In genomic region chr20:31570735-31571617, GRCh38 we compare ENCODE assay signal across 8 cellular contexts. TPM values are rescaled to one million over a fixed set of nuclear protein-coding genes. Genes with fewer than 3 reads are reported as not detected.
DNase-seq lines count a peak whose midpoint lies in the region; ATAC-seq and TF ChIP-seq lines count a peak whose summit lies in the region.

No MANE protein-coding gene starts in this region.

- POLR2A ChIA-PET in BJ (lab: Charles Lee), result interaction anchor here (0.7 kb wide), 1 partner anchor 36 kb away, joined by 3 read pairs; no protein-coding TSS in a partner anchor
- POLR2A ChIA-PET in IMR-90 (lab: Charles Lee; ENCODE audit: unreplicated experiment), result no interaction called here

- H3K27ac ChIP-seq in IMR-90 (ENCODE audit: insufficient read depth, low read length) (peak overlapping the region; percentile 7; the same call in 1 of the 2 replicates), colonic mucosa (peak overlapping the region; percentile 43), neural cell (ENCODE audit: low read length) (no peak overlapping the region)

- H4K8ac ChIP-seq in IMR-90 (ENCODE audit: low read depth in 2 of 2, low read length in 2 of 2), result peak overlapping the region; percentile 35 to 45; a peak in 2 of 4 replicates

- WGBS in IMR-90 (ENCODE audit: extremely low coverage in 2 of 2, insufficient read length in 1 of 2), 2 experiments, result 94% methylated on average over 11 of the region's 25 CpGs; no CpG with 5 or more reads in 1 of the 2 experiments

- H3K4me2 ChIP-seq in IMR-90 (ENCODE audit: low read depth, low read length), result no peak overlapping the region
- H3K4me2 ChIP-seq in neural cell (ENCODE audit: low read length), result no peak overlapping the region

- H3K9me2 ChIP-seq in neural cell (ENCODE audit: insufficient read depth, low read length), result no peaks in the 10 kb centered on the region

- no peaks in the 10 kb centered on the region for H3F3A ChIP-seq in neural cell (ENCODE audit: insufficient read depth, low read length, poor library complexity, severe bottlenecking)

- H3K9ac ChIP-seq in IMR-90 (ENCODE audit: low read depth, low read length) (no peak overlapping the region), colonic mucosa (ENCODE audit: low read depth in 2 of 2, low read length in 2 of 2) (peak overlapping the region in 1 of 2 donors; percentile 73), neural cell (ENCODE audit: low read length) (no peak overlapping the region)

- H3K27me3 ChIP-seq in BJ (ENCODE audit: control insufficient read depth, insufficient read depth, low read length), result no peaks in the 10 kb centered on the region
- H3K27me3 ChIP-seq in IMR-90 (ENCODE audit: control insufficient read depth, insufficient read depth, low read length), result no peaks in the 10 kb centered on the region
- H3K27me3 ChIP-seq in colonic mucosa, result no peaks in the 10 kb centered on the region
- no peaks in the 10 kb centered on the region for H3K27me3 ChIP-seq in neural cell (ENCODE audit: insufficient read depth, low read depth, low read length)

- H3K4me1 ChIP-seq in IMR-90 (ENCODE audit: control insufficient read depth, insufficient read depth, low read length) (peaks cover 27% of the 10 kb centered on the region), colonic mucosa (peaks cover 5% of the 10 kb centered on the region)

- dilution Hi-C loops in IMR-90 (cut with HindIII; ENCODE audit: low sequenced_read_pairs, unreplicated experiment), result no loop called here

- TF ChIP-seq EP300 in neural cell (conservative IDR thresholded peaks at IDR 0.05; ENCODE audit: poor library complexity, severe bottlenecking), result no peak

- H3K4me3 ChIP-seq in BJ (ENCODE audit: low read depth, low read length) (no peak overlapping the region), IMR-90 (ENCODE audit: insufficient read depth, low read depth, low read length) (no peak overlapping the region), colonic mucosa (no peak overlapping the region), neural cell (ENCODE audit: low read length) (no peak overlapping the region)

- peak overlapping the region; percentile 54 for H2AK5ac ChIP-seq in IMR-90 (ENCODE audit: low read depth, low read length)

- BruUV-seq in IMR-90 (replicated peaks; lab: Mats Ljungman, UMichigan), result no TSS peak

- H2AK9ac ChIP-seq in IMR-90 (replicated peaks; ENCODE audit: low read depth, low read length, poor library complexity), result peak overlapping the region; percentile 58

- H2BK5ac ChIP-seq in IMR-90 (ENCODE audit: low read depth, low read length, poor library complexity, severe bottlenecking), result peak overlapping the region; percentile 25

- H4K91ac ChIP-seq in IMR-90 (ENCODE audit: insufficient read depth, low read depth, low read length), result peak overlapping the region; percentile 39

- no peak for TF ChIP-seq RAD21 in IMR-90 (IDR thresholded peaks at IDR 0.05; ENCODE audit: low read length)
- no peak for TF ChIP-seq RAD21 in neural cell (conservative IDR thresholded peaks at IDR 0.05)

- no peak overlapping the region for H2BK15ac ChIP-seq in IMR-90 (ENCODE audit: low read depth, low read length)

- H3K9me1 ChIP-seq in IMR-90 (ENCODE audit: insufficient read depth, low read length), result peaks cover 8% of the 10 kb centered on the region; the same call in 1 of the 2 replicates

- H3K79me2 ChIP-seq in neural cell (replicated peaks; ENCODE audit: insufficient read depth, low read length), result no peaks in the 10 kb centered on the region

- TF ChIP-seq CTCF in BJ (IDR thresholded peaks at IDR 0.05; ENCODE audit: insufficient read depth, low read depth, low read length) (no peak), IMR-90 (conservative IDR thresholded peaks at IDR 0.05; ENCODE audit: low read depth, low read length) (no peak), colonic mucosa (IDR thresholded peaks at IDR 0.05) (no peak), neural cell (IDR thresholded peaks at IDR 0.05; ENCODE audit: poor library complexity, severe bottlenecking) (no peak)

- H4K20me1 ChIP-seq in IMR-90 (ENCODE audit: insufficient read depth, low read length), result no peaks in the 10 kb centered on the region; the same call in 1 of the 2 replicates
- H4K20me1 ChIP-seq in neural cell (ENCODE audit: insufficient read depth), result no peaks in the 10 kb centered on the region

- peaks cover 3 to 22% of the 10 kb centered on the region in 2 experiments; a peak in 3 of 4 replicates for H3K79me1 ChIP-seq in IMR-90 (ENCODE audit: low read depth in 1 of 2, low read length in 2 of 2)

- no peak for TF ChIP-seq POLR2A in IMR-90 (IDR thresholded peaks at IDR 0.05; ENCODE audit: low read depth, low read length)

- H2BK120ac ChIP-seq in IMR-90 (ENCODE audit: low read depth, low read length), result peak overlapping the region; percentile 51

- H2AFZ ChIP-seq in IMR-90 (replicated peaks; ENCODE audit: low read length, poor library complexity) (no peak overlapping the region), neural cell (ENCODE audit: low read depth, low read length) (no peak overlapping the region)

- H3K18ac ChIP-seq in IMR-90 (ENCODE audit: low read depth, low read length), result no peak overlapping the region

- H3K9me3 ChIP-seq in IMR-90 (ENCODE audit: control insufficient read depth, insufficient read depth, low read length) (no peaks in the 10 kb centered on the region), colonic mucosa (no peaks in the 10 kb centered on the region), neural cell (ENCODE audit: low read length) (no peaks in the 10 kb centered on the region)

- intact Hi-C loops in IMR-90 (cut with micrococcal nuclease), result no loop called here
- intact Hi-C loops in colonic mucosa (cut with DNase I), result no loop called here

- peak overlapping the region; percentile 31; the same call in 1 of the 2 replicates for H3K23ac ChIP-seq in IMR-90 (ENCODE audit: low read depth, low read length)

- peak overlapping the region; percentile 82 for H3K4ac ChIP-seq in IMR-90 (ENCODE audit: low read depth, low read length)

- H3K14ac ChIP-seq in IMR-90 (replicated peaks; ENCODE audit: low read depth, low read length), result 0 out of 2 replicates have a peak overlapping the region, but pooled peaks have one; percentile 18

- CTCF ChIA-PET in BJ (lab: Yijun Ruan, JAX), result interaction anchor here (0.7 to 11.1 kb wide), 6 partner anchors 8 to 62 kb away, joined by 3 to 454 read pairs (median 12); partner anchors contain the start of gene ID1
- CTCF ChIA-PET in IMR-90 (lab: Yijun Ruan, JAX), result interaction anchor here (0.6 to 4.7 kb wide), 3 partner anchors 8 to 41 kb away, joined by 3 to 71 read pairs (median 4); no protein-coding TSS in a partner anchor

- DNase-seq in BJ (ENCODE audit: low read depth) (peak; percentile 54), IMR-90 (no peak), colonic mucosa (no peak), NOMO-1 (lab: John Stamatoyannopoulos, UW; ENCODE audit: unreplicated experiment in 2 of 2) (no peak), D341Med (ENCODE audit: low spot score) (no peak)
- no peak for DNase-seq in activated CD4-positive, alpha-beta T cell treated with anti-CD3 and anti-CD28 coated beads, Interleukin-2, amount 50 U/mL, for 1 hour

- no peak overlapping the region; the same call in 1 of the 2 replicates for H4K5ac ChIP-seq in IMR-90 (ENCODE audit: low read depth, low read length)

- H3K56ac ChIP-seq in IMR-90 (ENCODE audit: extremely low read depth, insufficient read depth, low read length), result no peak overlapping the region

- ATAC-seq in IMR-90 (ENCODE audit: low read depth), result no peak
- ATAC-seq in HG02759 (IDR thresholded peaks at IDR 0.05; ENCODE audit: unreplicated experiment), result no peak

- peak overlapping the region; percentile 73 for H2BK20ac ChIP-seq in IMR-90 (ENCODE audit: low read depth, low read length)

- in situ Hi-C loops in IMR-90 (cut with MboI; ENCODE audit: low sequenced_read_pairs), result no loop called here

- H3K36me3 ChIP-seq in BJ (ENCODE audit: control insufficient read depth, insufficient read depth, low read length), result peaks cover 8% of the 10 kb centered on the region
- peaks cover 18% of the 10 kb centered on the region for H3K36me3 ChIP-seq in IMR-90 (ENCODE audit: control insufficient read depth, insufficient read depth, low read length)
- no peaks in the 10 kb centered on the region for H3K36me3 ChIP-seq in colonic mucosa
- no peaks in the 10 kb centered on the region for H3K36me3 ChIP-seq in neural cell (ENCODE audit: insufficient read depth, low read length)

TF ChIP-seq in IMR-90, 13 proteins besides CTCF, POLR2A, EP300 and RAD21 (continues in another document):
- TF ChIP-seq MAZ (IDR thresholded peaks at IDR 0.05; ENCODE audit: borderline replicate concordance, low read depth, low read length) (no peak), FOS (IDR thresholded peaks at IDR 0.05; ENCODE audit: low read depth, low read length) (no peak), SMC3 (IDR thresholded peaks at IDR 0.05; ENCODE audit: low read depth, low read length) (no peak), NFE2L2 (IDR thresholded peaks at IDR 0.05; ENCODE audit: low read depth, low read length) (no peak)

TF ChIP-seq in neural cell, 6 proteins besides CTCF, POLR2A, EP300 and RAD21:
- TF ChIP-seq POLR2AphosphoS5 (IDR thresholded peaks at IDR 0.05) (peak; percentile 5), TAF1 (IDR thresholded peaks at IDR 0.05; ENCODE audit: low read depth) (no peak)

RNA-seq across cellular contexts. Expression of gene ID1, which starts 34.1 kb away (rescaled TPM):
- polyA plus RNA-seq in BJ (2011; rRNA removed) (126 and 135 TPM in 2 replicates), IMR-90 (2012; rRNA removed) (148 and 156 TPM in 2 replicates), neural cell (26.3 and 30.6 TPM in 2 replicates)
- 113 and 144 TPM in 2 replicates for polyA minus RNA-seq in BJ (2011; rRNA and poly(A)+ RNA removed)
- total RNA-seq in IMR-90 (2012; rRNA removed) (174 and 186 TPM in 2 replicates), colonic mucosa (100 to 1,000 TPM; 134 to 179 TPM)
- 283 and 402 TPM in 2 replicates for polyA plus RNA-seq in IMR-90 (2012; cell fraction: cytosol; rRNA removed)
- 740 and 930 TPM in 2 replicates for polyA plus RNA-seq in IMR-90 (2012; cell fraction: nucleus; rRNA removed; ENCODE audit: low replicate concordance)
- polyA minus RNA-seq in neural cell, result 24.6 and 26.2 TPM in 2 replicates

RNA-seq across cellular contexts. Expression of gene HM13, which starts 56.7 kb away (rescaled TPM):
- polyA plus RNA-seq in BJ (2011; rRNA removed) (236 and 324 TPM in 2 replicates), IMR-90 (2012; rRNA removed) (203 and 207 TPM in 2 replicates), neural cell (93.1 and 95.4 TPM in 2 replicates)
- polyA minus RNA-seq in BJ (2011; rRNA and poly(A)+ RNA removed), result 125 and 183 TPM in 2 replicates
- total RNA-seq in IMR-90 (2012; rRNA removed) (46.7 and 53.2 TPM in 2 replicates), colonic mucosa (100 to 1,000 TPM; 107 to 179 TPM)
- 159 and 176 TPM in 2 replicates for polyA plus RNA-seq in IMR-90 (2012; cell fraction: cytosol; rRNA removed)
- 138 and 153 TPM in 2 replicates for polyA plus RNA-seq in IMR-90 (2012; cell fraction: nucleus; rRNA removed; ENCODE audit: low replicate concordance)
- polyA minus RNA-seq in neural cell, result 86.9 and 93.4 TPM in 2 replicates
